In the genomic region with DNA sequence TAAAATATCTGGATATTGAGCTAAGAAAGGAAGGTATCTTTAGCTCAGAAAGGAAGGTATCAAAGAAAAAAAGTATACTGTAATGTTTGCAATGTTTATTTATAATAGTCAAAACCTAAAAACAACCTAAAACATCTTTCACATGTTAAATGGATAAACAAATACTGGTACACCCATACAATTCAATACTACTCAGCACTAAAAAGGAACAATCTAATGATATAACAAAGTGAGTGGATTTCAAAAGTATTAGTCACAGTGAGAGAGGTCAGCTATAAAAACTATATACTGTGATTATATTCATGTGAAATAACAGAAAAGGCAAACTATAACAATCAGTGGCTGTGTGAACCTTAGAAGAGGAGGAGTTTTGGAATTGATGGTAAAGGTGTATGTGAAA, we compare ENCODE assay signal across 6 cellular contexts.
"Had no signal": no experiment of that assay in that cellular context is flagged by ENCODE, and none has a peak within 500 bp of the region (broad histone marks: within the 10 kb centered on the region; RNA-seq: fewer than 3 reads in every experiment).

No MANE protein-coding gene starts in this region.

- H2AFZ ChIP-seq: GM23248 had no signal

- DNase-seq: GM23248, GOT3, H9, HCEC 1CT, IMR-90 had no signal

- H3K9ac ChIP-seq: GM23248 had no signal

- ATAC-seq: K562 had no signal

- H3K4me3 ChIP-seq: GM23248, K562 had no signal

- H3K27ac ChIP-seq: GM23248 had no signal
